ENCODE assay signal across 28 cellular contexts in the genomic region with DNA sequence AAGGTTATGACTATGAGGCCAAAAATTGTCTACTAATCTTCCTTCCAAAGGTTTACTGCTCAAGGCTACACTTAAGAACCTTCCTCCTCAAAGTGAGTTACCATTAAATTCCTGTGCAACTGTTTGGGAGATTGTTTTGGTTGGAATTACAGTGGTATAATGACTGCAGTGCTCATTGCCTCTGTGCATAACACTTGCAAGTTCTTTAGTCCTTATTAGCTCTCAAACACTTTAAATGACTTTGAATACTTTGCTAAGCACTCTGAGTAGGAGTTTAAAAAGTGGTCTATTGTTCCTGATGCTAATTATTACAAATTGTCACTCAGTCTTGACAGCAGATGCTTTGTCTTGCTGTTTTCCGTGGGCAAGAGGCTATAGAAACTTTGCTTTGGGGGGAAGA.
A peak's percentile ranks its signal among the peaks of the same experiment; 100 is the strongest.
DNase-seq lines count a peak whose midpoint lies in the region; ATAC-seq, FAIRE-seq and TF ChIP-seq lines count a peak whose summit lies in the region.
"Had no signal": no experiment of that assay in that cellular context is flagged by ENCODE, and none has a peak within 500 bp of the region (broad histone marks: within the 10 kb centered on the region; RNA-seq: fewer than 3 reads in every experiment).

No MANE protein-coding gene starts in this region.

- no peak overlapping the region for H3K4me3 Mint-ChIP-seq in Caco-2 (ENCODE audit: unreplicated experiment)
- no peak overlapping the region for H3K4me3 Mint-ChIP-seq in T-helper 2 cell treated with Interferon-gamma antibody and Interleukin-4, amounts not matched to agents 5 μg/mL and 100 μg/mL, for 36 hours
- H3K4me3 Mint-ChIP-seq: naive thymus-derived CD8-positive, alpha-beta T cell; stimulated activated memory B cell treated with anti-CD40 and anti-IgM and Interleukin-4, amounts not matched to agents 10 μg/mL and 1 μg/mL and 100 μg/mL, for 72 hours; type B pancreatic cell had no signal

- POLR2A ChIA-PET in Caco-2 (lab: Charles Lee): no interaction called here
- POLR2A ChIA-PET in endothelial cell of umbilical vein (lab: Charles Lee): no interaction called here

- FAIRE-seq in endothelial cell of umbilical vein (lab: Jason Lieb, UNC): no peak
- FAIRE-seq: keratinocyte, RCC 7860 had no signal

- intact Hi-C loops in Caco-2 (cut with micrococcal nuclease; ENCODE audit: unreplicated experiment) (no loop called here), endothelial cell of umbilical vein (cut with micrococcal nuclease) (loop anchor here (10.0 kb wide), 2 partner anchors 150 to 1470 kb away; no protein-coding TSS in a partner anchor)

- no peaks in the 10 kb centered on the region for H3K79me2 ChIP-seq in endothelial cell of umbilical vein (ENCODE audit: control insufficient read depth, insufficient read depth, low read length)

- H4K20me1 ChIP-seq in endothelial cell of umbilical vein (replicated peaks; ENCODE audit: control insufficient read depth, extremely low read depth, insufficient read depth, low read length): no peaks in the 10 kb centered on the region

- H3K36me3 ChIP-seq in Caco-2 (ENCODE audit: control insufficient read depth, insufficient read depth, low read length) (no peaks in the 10 kb centered on the region), HUES6 (ENCODE audit: control insufficient read depth, insufficient read depth, low read length) (no peaks in the 10 kb centered on the region), endothelial cell of umbilical vein (ENCODE audit: control insufficient read depth in 2 of 2, extremely low read depth in 1 of 2, insufficient read depth in 2 of 2, low read length in 2 of 2) (no peaks in the 10 kb centered on the region), mesodermal cell (ENCODE audit: control insufficient read depth, insufficient read depth, low read length) (no peaks in the 10 kb centered on the region)
- H3K36me3 ChIP-seq: gastrocnemius medialis had no signal

- ATAC-seq in HG02981 (IDR thresholded peaks at IDR 0.05; ENCODE audit: unreplicated experiment) (no peak), GM21723 (IDR thresholded peaks at IDR 0.05; ENCODE audit: unreplicated experiment) (no peak)
- ATAC-seq: activated naive CD4-positive, alpha-beta T cell treated with anti-CD3 and anti-CD28 coated beads, Interleukin-2, amount 50 U/mL, for 72 hours; gastrocnemius medialis; naive thymus-derived CD8-positive, alpha-beta T cell; stimulated activated memory B cell treated with anti-CD40 and anti-IgM and Interleukin-4, amounts not matched to agents 10 μg/mL and 1 μg/mL and 100 μg/mL, for 72 hours had no signal

- no peaks in the 10 kb centered on the region for H3K9me3 Mint-ChIP-seq in Caco-2 (ENCODE audit: unreplicated experiment)
- H3K9me3 Mint-ChIP-seq in T-helper 2 cell treated with Interferon-gamma antibody and Interleukin-4, amounts not matched to agents 5 μg/mL and 100 μg/mL, for 36 hours: no peaks in the 10 kb centered on the region
- H3K9me3 Mint-ChIP-seq: activated T-helper 2 cell treated with anti-CD3 and anti-CD28 coated beads, Interferon-gamma antibody, Interleukin-2, Interleukin-4, amounts not matched to agents 10 μg/mL and 5 μg/mL and 100 μg/mL, durations not matched to agents 14 hours and 24 hours and 36 hours; stimulated activated memory B cell treated with anti-CD40 and anti-IgM and Interleukin-4, amounts not matched to agents 10 μg/mL and 1 μg/mL and 100 μg/mL, for 72 hours had no signal

- no peak overlapping the region for H3K4me2 ChIP-seq in endothelial cell of umbilical vein (ENCODE audit: insufficient read depth, low read length)

- CTCF ChIA-PET in Caco-2 (lab: Charles Lee) (no interaction called here), endothelial cell of umbilical vein (lab: Charles Lee) (no interaction called here)

- no peak for TF ChIP-seq CTCF in Caco-2 (IDR thresholded peaks at IDR 0.05; ENCODE audit: insufficient read depth in 1 of 2, low read depth in 1 of 2, low read length in 1 of 2, severe bottlenecking in 1 of 2, unreplicated experiment in 1 of 2)
- TF ChIP-seq CTCF in endothelial cell of umbilical vein (IDR thresholded peaks at IDR 0.05; ENCODE audit: extremely low read depth in 1 of 2, insufficient read depth in 1 of 2, low read depth in 1 of 2, low read length in 2 of 2): no peak

- H3K4me1 ChIP-seq in Caco-2 (peaks cover 39% of the 10 kb centered on the region), HUES6 (ENCODE audit: control insufficient read depth, insufficient read depth, low read length) (peaks cover 53% of the 10 kb centered on the region), endothelial cell of umbilical vein (ENCODE audit: control insufficient read depth, extremely low read depth, insufficient read depth, low read length) (peaks cover 22% of the 10 kb centered on the region), mesodermal cell (ENCODE audit: control insufficient read depth, insufficient read depth, low read length, poor library complexity, severe bottlenecking) (peaks cover 11% of the 10 kb centered on the region)
- H3K4me1 ChIP-seq: gastrocnemius medialis had no signal

- no peaks in the 10 kb centered on the region for H3K9me1 ChIP-seq in endothelial cell of umbilical vein (replicated peaks; ENCODE audit: control insufficient read depth, extremely low read depth, insufficient read depth, low read length)

- H3K27me3 Mint-ChIP-seq in Caco-2 (ENCODE audit: insufficient read depth, unreplicated experiment): no peaks in the 10 kb centered on the region
- H3K27me3 Mint-ChIP-seq in T-helper 2 cell treated with Interferon-gamma antibody and Interleukin-4, amounts not matched to agents 5 μg/mL and 100 μg/mL, for 36 hours (ENCODE audit: low read depth): no peaks in the 10 kb centered on the region
- H3K27me3 Mint-ChIP-seq: naive thymus-derived CD8-positive, alpha-beta T cell; stimulated activated memory B cell treated with anti-CD40 and anti-IgM and Interleukin-4, amounts not matched to agents 10 μg/mL and 1 μg/mL and 100 μg/mL, for 72 hours; type B pancreatic cell had no signal

- peaks cover 23% of the 10 kb centered on the region for H3K4me1 Mint-ChIP-seq in Caco-2 (ENCODE audit: low read depth, unreplicated experiment)
- H3K4me1 Mint-ChIP-seq in T-helper 2 cell treated with Interferon-gamma antibody and Interleukin-4, amounts not matched to agents 5 μg/mL and 100 μg/mL, for 36 hours (ENCODE audit: low read depth): no peaks in the 10 kb centered on the region
- H3K4me1 Mint-ChIP-seq: stimulated activated memory B cell treated with anti-CD40 and anti-IgM and Interleukin-4, amounts not matched to agents 10 μg/mL and 1 μg/mL and 100 μg/mL, for 72 hours had no signal

- H3K36me3 Mint-ChIP-seq in Caco-2 (ENCODE audit: insufficient read depth, unreplicated experiment): no peaks in the 10 kb centered on the region
- no peaks in the 10 kb centered on the region for H3K36me3 Mint-ChIP-seq in T-helper 2 cell treated with Interferon-gamma antibody and Interleukin-4, amounts not matched to agents 5 μg/mL and 100 μg/mL, for 36 hours (ENCODE audit: low read depth)
- H3K36me3 Mint-ChIP-seq: naive thymus-derived CD8-positive, alpha-beta T cell; stimulated activated memory B cell treated with anti-CD40 and anti-IgM and Interleukin-4, amounts not matched to agents 10 μg/mL and 1 μg/mL and 100 μg/mL, for 72 hours; type B pancreatic cell had no signal

- peak overlapping the region; percentile 28 for H2AFZ ChIP-seq in endothelial cell of umbilical vein (ENCODE audit: low read depth, low read length)

- TF ChIP-seq POLR2A in endothelial cell of umbilical vein (IDR thresholded peaks at IDR 0.05; ENCODE audit: low read depth, low read length): no peak

- H3K4me3 ChIP-seq in Caco-2 (ENCODE audit: low read depth, low read length): no peak overlapping the region
- H3K4me3 ChIP-seq in HUES6 (ENCODE audit: low read depth, low read length): peak overlapping the region; percentile 35
- no peak overlapping the region for H3K4me3 ChIP-seq in endothelial cell of umbilical vein (replicated peaks in 1 of 3; ENCODE audit: insufficient read depth in 1 of 3, low read depth in 1 of 3, low read length in 3 of 3)
- no peak overlapping the region for H3K4me3 ChIP-seq in mesodermal cell (ENCODE audit: extremely low read depth, insufficient read depth, low read length, poor library complexity, severe bottlenecking)
- H3K4me3 ChIP-seq: gastrocnemius medialis had no signal

- H3K27me3 ChIP-seq in Caco-2 (replicated peaks; ENCODE audit: control insufficient read depth, insufficient read depth, low read length) (no peaks in the 10 kb centered on the region), HUES6 (ENCODE audit: control insufficient read depth, insufficient read depth, low read length) (no peaks in the 10 kb centered on the region), endothelial cell of umbilical vein (ENCODE audit: control insufficient read depth in 2 of 2, insufficient read depth in 2 of 2, low read length in 2 of 2) (no peaks in the 10 kb centered on the region)
- H3K27me3 ChIP-seq: gastrocnemius medialis had no signal

- DNase-seq in Caco-2: no peak
- DNase-seq in endothelial cell of umbilical vein (ENCODE audit: low read depth, low spot score): peak; percentile 5
- DNase-seq in T-helper 2 cell treated with Interferon-gamma antibody and Interleukin-4, amounts not matched to agents 5 μg/mL and 100 μg/mL, for 36 hours (ENCODE audit: low spot score): no peak
- no peak for DNase-seq in NCI-H2227 treated with DMSO at 0.1 percent for 48 hours (lab: John Stamatoyannopoulos, UW)
- DNase-seq: activated CD4-positive, alpha-beta T cell treated with anti-CD3 and anti-CD28 coated beads for 4 hours; COR-L47; DMS79; gastrocnemius medialis; GF-D8; naive thymus-derived CD8-positive, alpha-beta T cell; NCI-H1105; NCI-H1930; NCI-H226; NCI-H69; SIG-M5; stimulated activated CD4-positive, alpha-beta T cell treated with anti-CD3 and anti-CD28 coated beads, Interleukin-15, amount 100 ng/mL, for 24 hours; T-helper 9 cell had no signal

- H3K27ac ChIP-seq in HUES6 (ENCODE audit: low read depth, low read length): peak overlapping the region; percentile 94
- H3K27ac ChIP-seq in endothelial cell of umbilical vein (ENCODE audit: insufficient read depth, low read depth, low read length): no peak overlapping the region
- peak overlapping the region; percentile 25 for H3K27ac ChIP-seq in mesodermal cell (ENCODE audit: low read depth, low read length, severe bottlenecking)
- H3K27ac ChIP-seq: C4-2B, gastrocnemius medialis had no signal

- no CpG with 5 or more reads among the region's 1 CpG for WGBS in mesodermal cell (ENCODE audit: insufficient coverage in 2 of 2), 2 experiments

- dilution Hi-C loops in endothelial cell of umbilical vein (cut with MboI; ENCODE audit: extremely low pct_ligation_motif_present, low sequenced_read_pairs): no loop called here

- H3K9me3 ChIP-seq in Caco-2 (no peaks in the 10 kb centered on the region), HUES6 (ENCODE audit: control insufficient read depth, insufficient read depth, low read depth, low read length) (no peaks in the 10 kb centered on the region), endothelial cell of umbilical vein (replicated peaks; ENCODE audit: control insufficient read depth, insufficient read depth, low read length) (no peaks in the 10 kb centered on the region), mesodermal cell (ENCODE audit: control insufficient read depth, low read length) (no peaks in the 10 kb centered on the region)
- H3K9me3 ChIP-seq: gastrocnemius medialis had no signal

- no TSS peak for BruUV-seq in Caco-2 (replicated peaks; lab: Mats Ljungman, UMichigan)
- no TSS peak for BruUV-seq in endothelial cell of umbilical vein (replicated peaks; lab: Mats Ljungman, UMichigan)

- H3K27ac Mint-ChIP-seq in Caco-2 (ENCODE audit: unreplicated experiment): peak overlapping the region; percentile 25
- H3K27ac Mint-ChIP-seq in T-helper 2 cell treated with Interferon-gamma antibody and Interleukin-4, amounts not matched to agents 5 μg/mL and 100 μg/mL, for 36 hours: no peak overlapping the region
- H3K27ac Mint-ChIP-seq: activated naive CD4-positive, alpha-beta T cell treated with anti-CD3 and anti-CD28 coated beads, Interleukin-2, amount 50 U/mL, for 72 hours; activated T-helper 2 cell treated with anti-CD3 and anti-CD28 coated beads, Interferon-gamma antibody, Interleukin-2, Interleukin-4, amounts not matched to agents 10 μg/mL and 5 μg/mL and 100 μg/mL, durations not matched to agents 14 hours and 24 hours and 36 hours; naive thymus-derived CD8-positive, alpha-beta T cell; stimulated activated memory B cell treated with anti-CD40 and anti-IgM and Interleukin-4, amounts not matched to agents 10 μg/mL and 1 μg/mL and 100 μg/mL, for 72 hours; type B pancreatic cell had no signal

- H3K9ac ChIP-seq in HUES6 (ENCODE audit: low read length): peak overlapping the region; percentile 82
- no peak overlapping the region for H3K9ac ChIP-seq in endothelial cell of umbilical vein (replicated peaks; ENCODE audit: extremely low read depth, insufficient read depth, low read length)
